ENCODE assay signal across 12 cellular contexts in genomic region chr3:72137865-72138861, GRCh38.
DNase-seq lines count a peak whose midpoint lies in the region; ATAC-seq and TF ChIP-seq lines count a peak whose summit lies in the region.
"Had no signal": no experiment of that assay in that cellular context is flagged by ENCODE, and none has a peak within 500 bp of the region (broad histone marks: within the 10 kb centered on the region; RNA-seq: fewer than 3 reads in every experiment).

No MANE protein-coding gene starts in this region.

- intact Hi-C loops in activated B cell treated with CpG ODN at 0.5 μM for 24 hours (cut with micrococcal nuclease): loop anchor here (5.0 kb wide), 1 partner anchor 261 kb away; no protein-coding TSS in a partner anchor
- intact Hi-C loops in right lobe of liver (cut with DNase I): no loop called here

- no peak for TF ChIP-seq CTCF in activated B cell treated with CpG ODN at 0.5 μM for 24 hours (IDR thresholded peaks at IDR 0.05)
- no peak for TF ChIP-seq CTCF in right lobe of liver (IDR thresholded peaks at IDR 0.05)

- WGBS in right lobe of liver (ENCODE audit: insufficient coverage, low coverage, low lambda C conversion rate, missing lambda C conversion rate): 68% methylated on average over 5 of the region's 9 CpGs

- no peak overlapping the region for H3K27ac ChIP-seq in BLaER1
- H3K27ac ChIP-seq in right lobe of liver: no peak overlapping the region
- H3K27ac ChIP-seq: adrenal gland had no signal

- CTCF ChIA-PET in activated B cell treated with CpG ODN at 0.5 μM for 24 hours (lab: Charles Lee): interaction anchor here (1.5 kb wide), 1 partner anchor 10 kb away, joined by 3 read pairs; no protein-coding TSS in a partner anchor

- H3K36me3 ChIP-seq in BLaER1: no peaks in the 10 kb centered on the region
- H3K36me3 ChIP-seq in right lobe of liver: no peaks in the 10 kb centered on the region
- H3K36me3 ChIP-seq: adrenal gland had no signal

- no peaks in the 10 kb centered on the region for H4K20me1 ChIP-seq in BLaER1

- 0 out of 2 replicates have a peak overlapping the region, but pooled peaks have one; percentile 15 for H3K4me2 ChIP-seq in BLaER1

- no peaks in the 10 kb centered on the region for H3K36me3 Mint-ChIP-seq in activated B cell treated with CpG ODN at 0.5 μM for 24 hours (ENCODE audit: low read depth)
- H3K36me3 Mint-ChIP-seq: CD8-positive, alpha-beta T cell had no signal

- H3K27me3 ChIP-seq in BLaER1 (no peaks in the 10 kb centered on the region), right lobe of liver (no peaks in the 10 kb centered on the region)
- H3K27me3 ChIP-seq: adrenal gland had no signal

- H3K27me3 Mint-ChIP-seq in activated B cell treated with CpG ODN at 0.5 μM for 24 hours: no peaks in the 10 kb centered on the region

- no peak for TF ChIP-seq POLR2A in right lobe of liver (IDR thresholded peaks at IDR 0.05)

- peaks cover 59% of the 10 kb centered on the region for H3K4me1 Mint-ChIP-seq in activated B cell treated with CpG ODN at 0.5 μM for 24 hours

- H3K4me1 ChIP-seq in BLaER1 (peaks cover 8% of the 10 kb centered on the region; the same call in 1 of the 2 replicates), right lobe of liver (peaks cover 0 to under 1% (median 0%) of the 10 kb centered on the region in 4 donors)
- H3K4me1 ChIP-seq: adrenal gland had no signal

- H3K4me3 ChIP-seq in BLaER1 (no peak overlapping the region), right lobe of liver (no peak overlapping the region)
- H3K4me3 ChIP-seq: adrenal gland had no signal

- ATAC-seq in GM18868 (IDR thresholded peaks at IDR 0.05; ENCODE audit: unreplicated experiment): peak; percentile 42
- peak; percentile 20 for ATAC-seq in activated B cell treated with CpG ODN at 0.5 μM for 24 hours (ENCODE audit: low read depth)
- ATAC-seq in right lobe of liver: peak; percentile 48 to 69 (median 56)
- ATAC-seq: CD8-positive, alpha-beta T cell had no signal

- H3K9me3 ChIP-seq in BLaER1 (no peaks in the 10 kb centered on the region), right lobe of liver (no peaks in the 10 kb centered on the region)
- H3K9me3 ChIP-seq: adrenal gland had no signal

- POLR2A ChIA-PET in activated B cell treated with CpG ODN at 0.5 μM for 24 hours (lab: Charles Lee): interaction anchor here (0.6 to 1.6 kb wide), 4 partner anchors 9 to 45 kb away, joined by 3 to 4 read pairs (median 4); no protein-coding TSS in a partner anchor

- DNase-seq in activated B cell treated with CpG ODN at 0.5 μM for 24 hours (no peak), right lobe of liver (peak in 1 of 3 donors; percentile 70), iPS-NIHi11 (ENCODE audit: low spot score) (no peak), C1 segment of cervical spinal cord (lab: John Stamatoyannopoulos, UW) (no peak), mucosa of gallbladder (ENCODE audit: low spot score) (no peak), retina (no peak)
- DNase-seq: adrenal gland; CD8-positive, alpha-beta T cell; NCI-H1930; posterior cingulate gyrus had no signal

- no peak overlapping the region for H3K4me3 Mint-ChIP-seq in activated B cell treated with CpG ODN at 0.5 μM for 24 hours
- H3K4me3 Mint-ChIP-seq: CD8-positive, alpha-beta T cell had no signal

- no peak overlapping the region for H3K27ac Mint-ChIP-seq in activated B cell treated with CpG ODN at 0.5 μM for 24 hours
- H3K27ac Mint-ChIP-seq: CD8-positive, alpha-beta T cell had no signal

- H3K9ac ChIP-seq in BLaER1: no peak overlapping the region

- no peaks in the 10 kb centered on the region for H3K9me3 Mint-ChIP-seq in activated B cell treated with CpG ODN at 0.5 μM for 24 hours
- H3K9me3 Mint-ChIP-seq: CD8-positive, alpha-beta T cell had no signal
